In the genomic region with DNA sequence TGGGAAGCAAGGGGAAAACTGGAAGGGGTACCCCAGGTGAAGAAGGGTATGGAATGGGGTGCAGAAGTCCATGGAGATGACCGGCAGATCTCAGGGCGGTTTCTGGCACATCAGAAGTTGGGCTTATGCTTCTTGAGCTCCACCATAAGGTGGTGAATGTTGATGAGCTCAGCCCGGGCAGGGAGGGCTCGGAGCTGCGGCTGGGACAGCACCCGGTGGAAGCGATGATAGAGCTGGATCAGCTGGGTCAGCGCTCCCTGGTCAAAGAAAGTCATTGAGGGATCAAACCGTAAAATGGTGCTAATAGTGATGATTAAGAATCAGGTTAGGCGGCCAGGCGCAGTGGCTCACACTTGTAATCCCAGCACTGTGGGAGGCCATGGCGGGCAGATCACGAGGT, we compare ENCODE assay signal across 12 cellular contexts. TPM values are rescaled to one million over a fixed set of nuclear protein-coding genes. Genes with fewer than 3 reads are reported as not detected.
DNase-seq lines count a peak whose midpoint lies in the region; ATAC-seq, FAIRE-seq and TF ChIP-seq lines count a peak whose summit lies in the region.
"Had no signal": no experiment of that assay in that cellular context is flagged by ENCODE, and none has a peak within 500 bp of the region (broad histone marks: within the 10 kb centered on the region; RNA-seq: fewer than 3 reads in every experiment).

No MANE protein-coding gene starts in this region.

- H3K4me1 ChIP-seq in vagina: peaks cover 27% of the 10 kb centered on the region

- POLR2A ChIA-PET in activated CD4-positive, alpha-beta memory T cell treated with anti-CD3 and anti-CD28 coated beads for 36 hours (lab: Charles Lee): interaction anchor here (0.6 to 3.2 kb wide), 10 partner anchors 11 to 334 kb away, joined by 5 to 16 read pairs (median 8); partner anchors contain the start of genes B3GALT4, HSD17B8, PFDN6 and RGL2

- peak overlapping the region; percentile 94 for H3K27ac ChIP-seq in vagina

- peak overlapping the region; percentile 92 for H3K27ac Mint-ChIP-seq in activated naive CD4-positive, alpha-beta T cell treated with anti-CD3 and anti-CD28 coated beads, Interleukin-2, amount 50 U/mL, for 24 hours
- H3K27ac Mint-ChIP-seq in activated CD4-positive, alpha-beta memory T cell treated with anti-CD3 and anti-CD28 coated beads for 36 hours: peak overlapping the region; percentile 85
- H3K27ac Mint-ChIP-seq in glutamatergic neuron (ENCODE audit: unreplicated experiment): peak overlapping the region; percentile 84

- H3K4me3 Mint-ChIP-seq in activated naive CD4-positive, alpha-beta T cell treated with anti-CD3 and anti-CD28 coated beads, Interleukin-2, amount 50 U/mL, for 24 hours: peak overlapping the region; percentile 91
- peak overlapping the region; percentile 88 for H3K4me3 Mint-ChIP-seq in activated CD4-positive, alpha-beta memory T cell treated with anti-CD3 and anti-CD28 coated beads for 36 hours
- H3K4me3 Mint-ChIP-seq in glutamatergic neuron (ENCODE audit: unreplicated experiment): peak overlapping the region; percentile 97

- H3K4me1 Mint-ChIP-seq in activated naive CD4-positive, alpha-beta T cell treated with anti-CD3 and anti-CD28 coated beads, Interleukin-2, amount 50 U/mL, for 24 hours: peaks cover 37% of the 10 kb centered on the region
- peaks cover 43% of the 10 kb centered on the region for H3K4me1 Mint-ChIP-seq in activated CD4-positive, alpha-beta memory T cell treated with anti-CD3 and anti-CD28 coated beads for 36 hours (ENCODE audit: low read depth)
- H3K4me1 Mint-ChIP-seq in glutamatergic neuron (ENCODE audit: low read depth, unreplicated experiment): peaks cover 18% of the 10 kb centered on the region

- no peak for DNase-seq in activated naive CD4-positive, alpha-beta T cell treated with Interleukin-2 at 50 U/mL for 16 hours
- DNase-seq in activated CD4-positive, alpha-beta memory T cell treated with anti-CD3 and anti-CD28 coated beads for 36 hours: no peak
- DNase-seq in glutamatergic neuron (no peak), vagina (ENCODE audit: extremely low spot score in 2 of 2) (no peak), activated gamma-delta T cell treated with Interleukin-2 at 50 U/mL for 16 hours (no peak), urothelium cell line (ENCODE audit: low spot score) (no peak)
- DNase-seq: C1 segment of cervical spinal cord, cerebellar nuclear complex, small intestine had no signal

- CTCF ChIA-PET in activated CD4-positive, alpha-beta memory T cell treated with anti-CD3 and anti-CD28 coated beads for 36 hours (lab: Charles Lee): interaction anchor here (1.0 to 8.1 kb wide), 9 partner anchors 20 to 132 kb away, joined by 3 to 101 read pairs (median 8); partner anchors contain the start of genes B3GALT4, RGL2, RPS18 and VPS52

- peaks cover 0 to 5% of the 10 kb centered on the region in 2 donors for H3K36me3 ChIP-seq in vagina

- TF ChIP-seq POLR2A in vagina (IDR thresholded peaks at IDR 0.05): no peak

- no peak overlapping the region for H3K4me3 ChIP-seq in vagina

- no peak for FAIRE-seq in urothelium cell line (lab: Jason Lieb, UNC)
- FAIRE-seq: GM12891, small intestine had no signal

- H3K36me3 Mint-ChIP-seq in activated naive CD4-positive, alpha-beta T cell treated with anti-CD3 and anti-CD28 coated beads, Interleukin-2, amount 50 U/mL, for 24 hours: peaks cover 10% of the 10 kb centered on the region
- H3K36me3 Mint-ChIP-seq in activated CD4-positive, alpha-beta memory T cell treated with anti-CD3 and anti-CD28 coated beads for 36 hours: peaks cover 31% of the 10 kb centered on the region
- no peaks in the 10 kb centered on the region for H3K36me3 Mint-ChIP-seq in glutamatergic neuron (ENCODE audit: unreplicated experiment)

- TF ChIP-seq CTCF in glutamatergic neuron (IDR thresholded peaks at IDR 0.05; ENCODE audit: partially characterized antibody, unreplicated experiment): no peak
- TF ChIP-seq CTCF in vagina (IDR thresholded peaks at IDR 0.05): no peak

- no peaks in the 10 kb centered on the region for H3K27me3 ChIP-seq in vagina

- intact Hi-C loops in activated CD4-positive, alpha-beta memory T cell treated with anti-CD3 and anti-CD28 coated beads for 36 hours (cut with micrococcal nuclease): no loop called here
- intact Hi-C loops in vagina (cut with DNase I): no loop called here

- H3K9me3 Mint-ChIP-seq in activated naive CD4-positive, alpha-beta T cell treated with anti-CD3 and anti-CD28 coated beads, Interleukin-2, amount 50 U/mL, for 24 hours: no peaks in the 10 kb centered on the region
- no peaks in the 10 kb centered on the region for H3K9me3 Mint-ChIP-seq in activated CD4-positive, alpha-beta memory T cell treated with anti-CD3 and anti-CD28 coated beads for 36 hours
- H3K9me3 Mint-ChIP-seq in glutamatergic neuron (ENCODE audit: unreplicated experiment): peaks cover 3% of the 10 kb centered on the region

- no peaks in the 10 kb centered on the region for H3K9me3 ChIP-seq in vagina

- no peaks in the 10 kb centered on the region for H3K27me3 Mint-ChIP-seq in activated naive CD4-positive, alpha-beta T cell treated with anti-CD3 and anti-CD28 coated beads, Interleukin-2, amount 50 U/mL, for 24 hours
- peaks cover 3% of the 10 kb centered on the region for H3K27me3 Mint-ChIP-seq in activated CD4-positive, alpha-beta memory T cell treated with anti-CD3 and anti-CD28 coated beads for 36 hours
- H3K27me3 Mint-ChIP-seq in glutamatergic neuron (ENCODE audit: unreplicated experiment): peaks cover 8% of the 10 kb centered on the region

- ATAC-seq in HG02588 (IDR thresholded peaks at IDR 0.05; ENCODE audit: unreplicated experiment): no peak

RNA-seq across cellular contexts. Expression of gene VPS52, which starts 20.9 kb away (rescaled TPM):
- total RNA-seq in activated CD4-positive, alpha-beta memory T cell treated with anti-CD3 and anti-CD28 coated beads for 36 hours: 10 to 100 TPM; 32.7 to 33.7 TPM
- total RNA-seq in glutamatergic neuron (ENCODE audit: unreplicated experiment) (50.9 TPM), vagina (42.2 TPM)

RNA-seq across cellular contexts. Expression of gene RPS18, which starts 21.1 kb away (rescaled TPM):
- 1,000 to 10,000 TPM; 4,372 to 4,391 TPM for total RNA-seq in activated CD4-positive, alpha-beta memory T cell treated with anti-CD3 and anti-CD28 coated beads for 36 hours
- total RNA-seq in glutamatergic neuron (ENCODE audit: unreplicated experiment) (1,024 TPM), vagina (3,296 TPM)

RNA-seq across cellular contexts. Expression of gene B3GALT4, which starts 26.2 kb away (rescaled TPM):
- total RNA-seq in activated CD4-positive, alpha-beta memory T cell treated with anti-CD3 and anti-CD28 coated beads for 36 hours: 1 to 10 TPM; 5.9 to 6.7 TPM
- total RNA-seq in glutamatergic neuron (ENCODE audit: unreplicated experiment) (8.6 TPM), vagina (14.0 TPM)

RNA-seq across cellular contexts. Expression of gene WDR46, which starts 38.3 kb away (rescaled TPM):
- 10 to 100 TPM; 59.4 to 60.7 TPM for total RNA-seq in activated CD4-positive, alpha-beta memory T cell treated with anti-CD3 and anti-CD28 coated beads for 36 hours
- total RNA-seq in glutamatergic neuron (ENCODE audit: unreplicated experiment): 48.3 TPM
- total RNA-seq in vagina: 36.3 TPM

RNA-seq across cellular contexts. Expression of gene PFDN6, which starts 38.7 kb away (rescaled TPM):
- 10 to 100 TPM; 78.5 to 90.9 TPM for total RNA-seq in activated CD4-positive, alpha-beta memory T cell treated with anti-CD3 and anti-CD28 coated beads for 36 hours
- total RNA-seq in glutamatergic neuron (ENCODE audit: unreplicated experiment): 69.7 TPM
- total RNA-seq in vagina: 9.1 TPM
